ENCODE assay signal across 25 cellular contexts in genomic region chr17:59972778-59973177, GRCh38. TPM values are rescaled to one million over a fixed set of nuclear protein-coding genes. Genes with fewer than 3 reads are reported as not detected.
DNase-seq lines count a peak whose midpoint lies in the region; ATAC-seq and TF ChIP-seq lines count a peak whose summit lies in the region.
"Had no signal": no experiment of that assay in that cellular context is flagged by ENCODE, and none has a peak within 500 bp of the region (broad histone marks: within the 10 kb centered on the region; RNA-seq: fewer than 3 reads in every experiment).

No MANE protein-coding gene starts in this region.

- CTCF ChIA-PET in A673 (lab: Charles Lee), result interaction anchor here (1.6 kb wide), 1 partner anchor 58 kb away, joined by 4 read pairs; no protein-coding TSS in a partner anchor

- no peaks in the 10 kb centered on the region for H3K4me1 ChIP-seq in A673 (ENCODE audit: insufficient read depth, low read length, poor library complexity, severe bottlenecking)
- H3K4me1 ChIP-seq in foreskin keratinocyte, result no peaks in the 10 kb centered on the region
- H3K4me1 ChIP-seq: suprapubic skin had no signal

- H3K4me3 Mint-ChIP-seq in HFFc6, result no peak overlapping the region
- H3K4me3 Mint-ChIP-seq: activated naive CD8-positive, alpha-beta T cell treated with anti-CD3 and anti-CD28 coated beads for 36 hours; H9; stimulated activated memory B cell treated with anti-CD40 and anti-IgM and Interleukin-4, amounts not matched to agents 10 μg/mL and 1 μg/mL and 100 μg/mL, for 72 hours; T-helper 1 cell treated with Interleukin-12 subunit alpha and Interleukin-12 subunit beta and Interleukin-4 antibody, amounts not matched to agents 30 μg/mL and 1 μg/mL, for 36 hours had no signal

- intact Hi-C loops in A673 (cut with micrococcal nuclease; ENCODE audit: unreplicated experiment), result no loop called here

- no peak for TF ChIP-seq CTCF in A673 (conservative IDR thresholded peaks at IDR 0.05; ENCODE audit: low read depth, low read length)
- no peak for TF ChIP-seq CTCF in HFFc6 (IDR thresholded peaks at IDR 0.05)
- no peak for TF ChIP-seq CTCF in fibroblast of the aortic adventitia (IDR thresholded peaks at IDR 0.05; ENCODE audit: insufficient read depth, low read length)
- no peak for TF ChIP-seq CTCF in foreskin keratinocyte (conservative IDR thresholded peaks at IDR 0.05)

- no peak overlapping the region for H3K27ac Mint-ChIP-seq in HFFc6
- H3K27ac Mint-ChIP-seq: activated naive CD8-positive, alpha-beta T cell treated with anti-CD3 and anti-CD28 coated beads for 36 hours; stimulated activated memory B cell treated with anti-CD40 and anti-IgM and Interleukin-4, amounts not matched to agents 10 μg/mL and 1 μg/mL and 100 μg/mL, for 72 hours; T-helper 1 cell treated with Interleukin-12 subunit alpha and Interleukin-12 subunit beta and Interleukin-4 antibody, amounts not matched to agents 30 μg/mL and 1 μg/mL, for 36 hours had no signal

- H3K36me3 ChIP-seq in A673 (ENCODE audit: insufficient read depth, low read length, poor library complexity, severe bottlenecking), result no peaks in the 10 kb centered on the region
- H3K36me3 ChIP-seq: suprapubic skin had no signal

- no TSS peak for BruUV-seq in A673 (replicated peaks; lab: Mats Ljungman, UMichigan)

- DNase-seq in A673 (ENCODE audit: low spot score) (peak; percentile 39), HFFc6 (peak; percentile 3), amniotic epithelial cell (ENCODE audit: low read depth) (peak; percentile 21), fibroblast of the aortic adventitia (ENCODE audit: low read depth) (peak; percentile 30), UCSD-AML1 (lab: John Stamatoyannopoulos, UW; ENCODE audit: unreplicated experiment) (no peak), cortex of kidney (lab: John Stamatoyannopoulos, UW) (no peak), DMS53 treated with DMSO at 0.1 percent for 48 hours (lab: John Stamatoyannopoulos, UW; ENCODE audit: unreplicated experiment) (no peak), foreskin keratinocyte (no peak)
- DNase-seq: activated CD4-positive, alpha-beta T cell treated with anti-CD3 and anti-CD28 coated beads, Interleukin-2, amount 50 U/mL, for 4 hours; activated CD8-positive, alpha-beta memory T cell treated with anti-CD3 and anti-CD28 coated beads, Interleukin-2, amount 50 U/mL, for 48 hours; activated naive CD8-positive, alpha-beta T cell treated with anti-CD3 and anti-CD28 coated beads for 36 hours; body of pancreas; H9; hippocampal formation; islet precursor cell; NCI-H1436 treated with DMSO at 0.1 percent for 48 hours; PC-9; small intestine; stimulated activated CD4-positive, alpha-beta T cell treated with anti-CD3 and anti-CD28 coated beads, Interleukin-2, amount 100 ng/mL, for 24 hours had no signal

- H3K9me3 ChIP-seq in A673 (ENCODE audit: low read depth, low read length, poor library complexity, severe bottlenecking), result no peaks in the 10 kb centered on the region
- H3K9me3 ChIP-seq: body of pancreas, suprapubic skin had no signal

- no peaks in the 10 kb centered on the region for H3K4me1 Mint-ChIP-seq in HFFc6 (ENCODE audit: low read depth)
- H3K4me1 Mint-ChIP-seq: activated naive CD8-positive, alpha-beta T cell treated with anti-CD3 and anti-CD28 coated beads for 36 hours; stimulated activated memory B cell treated with anti-CD40 and anti-IgM and Interleukin-4, amounts not matched to agents 10 μg/mL and 1 μg/mL and 100 μg/mL, for 72 hours had no signal

- no peak for ATAC-seq in foreskin keratinocyte
- ATAC-seq: body of pancreas; HepG2; stimulated activated memory B cell treated with anti-CD40 and anti-IgM and Interleukin-4, amounts not matched to agents 10 μg/mL and 1 μg/mL and 100 μg/mL, for 72 hours had no signal

- no peak overlapping the region for H3K4me3 ChIP-seq in A673 (ENCODE audit: low read depth, low read length, poor library complexity, severe bottlenecking)
- H3K4me3 ChIP-seq in fibroblast of the aortic adventitia (ENCODE audit: low read depth, low read length), result no peak overlapping the region
- H3K4me3 ChIP-seq: body of pancreas, PC-9, suprapubic skin had no signal

- H3K27me3 Mint-ChIP-seq in HFFc6 (ENCODE audit: insufficient read depth), result peaks cover 9% of the 10 kb centered on the region; the same call in 1 of the 2 replicates
- H3K27me3 Mint-ChIP-seq: activated naive CD8-positive, alpha-beta T cell treated with anti-CD3 and anti-CD28 coated beads for 36 hours; stimulated activated memory B cell treated with anti-CD40 and anti-IgM and Interleukin-4, amounts not matched to agents 10 μg/mL and 1 μg/mL and 100 μg/mL, for 72 hours had no signal

- H3K27me3 ChIP-seq in A673 (replicated peaks; ENCODE audit: insufficient read depth, low read depth, low read length, poor library complexity), result no peaks in the 10 kb centered on the region
- H3K27me3 ChIP-seq in foreskin keratinocyte, result no peaks in the 10 kb centered on the region
- H3K27me3 ChIP-seq: body of pancreas, suprapubic skin had no signal

- H3K36me3 Mint-ChIP-seq in HFFc6 (ENCODE audit: low read depth), result no peaks in the 10 kb centered on the region
- H3K36me3 Mint-ChIP-seq: activated naive CD8-positive, alpha-beta T cell treated with anti-CD3 and anti-CD28 coated beads for 36 hours; stimulated activated memory B cell treated with anti-CD40 and anti-IgM and Interleukin-4, amounts not matched to agents 10 μg/mL and 1 μg/mL and 100 μg/mL, for 72 hours had no signal

- H3K27ac ChIP-seq in A673 (ENCODE audit: low read depth, low read length, poor library complexity, severe bottlenecking) (no peak overlapping the region), foreskin keratinocyte (no peak overlapping the region)
- H3K27ac ChIP-seq: body of pancreas, HL-60, PC-9, suprapubic skin, VCaP had no signal

- H3K9me3 Mint-ChIP-seq in HFFc6, result no peaks in the 10 kb centered on the region
- H3K9me3 Mint-ChIP-seq: activated naive CD8-positive, alpha-beta T cell treated with anti-CD3 and anti-CD28 coated beads for 36 hours; H9; stimulated activated memory B cell treated with anti-CD40 and anti-IgM and Interleukin-4, amounts not matched to agents 10 μg/mL and 1 μg/mL and 100 μg/mL, for 72 hours; T-helper 1 cell treated with Interleukin-12 subunit alpha and Interleukin-12 subunit beta and Interleukin-4 antibody, amounts not matched to agents 30 μg/mL and 1 μg/mL, for 36 hours had no signal

- POLR2A ChIA-PET in A673 (lab: Charles Lee; ENCODE audit: low non-redundant PET), result no interaction called here

RNA-seq across cellular contexts. Expression of gene RNFT1, which starts 8.2 kb away (rescaled TPM):
- total RNA-seq in A673 (2021), result 14.0 and 16.0 TPM in 2 replicates
- 10 to 100 TPM in 4 of 6 experiments, 1 to 10 TPM in 2; 9.4 to 11.9 (median 10.9) TPM for total RNA-seq in HFFc6 (2021; fragmentation: NEBNext Ultra II Directional; extraction: Animal tissue kit (Norgen Biotek cat#: 25700))
- total RNA-seq in fibroblast of the aortic adventitia (ENCODE audit: low replicate concordance), result 9.6 and 15.0 TPM in 2 replicates
- total RNA-seq in foreskin keratinocyte, result 8.1 and 11.2 TPM in 2 replicates
- 4.9 and 5.1 TPM in 2 replicates for polyA plus RNA-seq in foreskin keratinocyte

Comparison
In these comparisons a context has a peak if more than half of its experiments do, and no peak if none do; other contexts are left out.
1. DNase-seq: peak in A673 (single experiment), HFFc6 (single experiment), amniotic epithelial cell (single experiment) and fibroblast of the aortic adventitia (single experiment); none in UCSD-AML1 (single experiment), cortex of kidney (single experiment), DMS53 treated with DMSO at 0.1 percent for 48 hours (single experiment) and foreskin keratinocyte (0 of 2).